Comparison of ENCODE assay signal across 8 cellular contexts in genomic region chr19:58386166-58386575, GRCh38. TPM values are rescaled to one million over a fixed set of nuclear protein-coding genes. Genes with fewer than 3 reads are reported as not detected.
DNase-seq lines count a peak whose midpoint lies in the region; ATAC-seq lines count a peak whose summit lies in the region.

No MANE protein-coding gene starts in this region.

- H3K4me3 ChIP-seq in subcutaneous abdominal adipose tissue (ENCODE audit: low read depth in 1 of 5, low read length in 5 of 5), result peak overlapping the region; percentile 69 to 87 (median 77)

- ATAC-seq in GM19023 (IDR thresholded peaks at IDR 0.05; ENCODE audit: unreplicated experiment), result peak; percentile 10
- ATAC-seq in HG03103 (IDR thresholded peaks at IDR 0.05; ENCODE audit: low read depth, unreplicated experiment), result peak; percentile 3
- ATAC-seq in activated naive CD8-positive, alpha-beta T cell treated with anti-CD3 and anti-CD28 coated beads, Interleukin-2, amount 10 ng/mL, durations not matched to agents 7 days and 5 days (ENCODE audit: low read depth), result no peak

- peaks cover 6 to 22% (median 14%) of the 10 kb centered on the region in 5 donors for H3K36me3 ChIP-seq in subcutaneous abdominal adipose tissue (ENCODE audit: control insufficient read depth in 5 of 5, insufficient read depth in 5 of 5, low read length in 5 of 5)

- H3K27ac ChIP-seq in subcutaneous abdominal adipose tissue (ENCODE audit: low read depth, low read length), result peak overlapping the region; percentile 92

- H3K9me3 Mint-ChIP-seq in activated naive CD8-positive, alpha-beta T cell treated with anti-CD3 and anti-CD28 coated beads, Interleukin-2, amount 10 ng/mL, durations not matched to agents 7 days and 5 days, result no peaks in the 10 kb centered on the region
- no peaks in the 10 kb centered on the region for H3K9me3 Mint-ChIP-seq in immature natural killer cell

- peak overlapping the region; percentile 96 for H3K4me3 Mint-ChIP-seq in activated naive CD8-positive, alpha-beta T cell treated with anti-CD3 and anti-CD28 coated beads, Interleukin-2, amount 10 ng/mL, durations not matched to agents 7 days and 5 days
- peak overlapping the region; percentile 89 to 96 (median 94) for H3K4me3 Mint-ChIP-seq in immature natural killer cell

- DNase-seq in activated naive CD8-positive, alpha-beta T cell treated with anti-CD3 and anti-CD28 coated beads, Interleukin-2, amount 10 ng/mL, durations not matched to agents 7 days and 5 days, result no peak
- DNase-seq in immature natural killer cell (no peak), NCI-H510A treated with DMSO at 0.1 percent for 48 hours (lab: John Stamatoyannopoulos, UW) (no peak), retina (no peak), GOT3 (lab: John Stamatoyannopoulos, UW) (no peak)

- H3K9ac ChIP-seq in subcutaneous abdominal adipose tissue (ENCODE audit: low read length in 5 of 5), result peak overlapping the region; percentile 63 to 90 (median 78)

- H3K9me3 ChIP-seq in subcutaneous abdominal adipose tissue (ENCODE audit: control insufficient read depth in 5 of 5, low read length in 5 of 5), result no peaks in the 10 kb centered on the region

- H3K4me1 ChIP-seq in subcutaneous abdominal adipose tissue (ENCODE audit: control insufficient read depth in 5 of 5, insufficient read depth in 5 of 5, low read length in 5 of 5), result peaks cover 9 to 46% (median 36%) of the 10 kb centered on the region in 5 donors

- H3K36me3 Mint-ChIP-seq in activated naive CD8-positive, alpha-beta T cell treated with anti-CD3 and anti-CD28 coated beads, Interleukin-2, amount 10 ng/mL, durations not matched to agents 7 days and 5 days, result peaks cover 15% of the 10 kb centered on the region
- H3K36me3 Mint-ChIP-seq in immature natural killer cell, result peaks cover 11 to 12% (median 12%) of the 10 kb centered on the region in 3 donors

- no peaks in the 10 kb centered on the region for H3K27me3 ChIP-seq in subcutaneous abdominal adipose tissue (ENCODE audit: control insufficient read depth in 5 of 5, insufficient read depth in 4 of 5, low read length in 5 of 5)

- H3K27me3 Mint-ChIP-seq in activated naive CD8-positive, alpha-beta T cell treated with anti-CD3 and anti-CD28 coated beads, Interleukin-2, amount 10 ng/mL, durations not matched to agents 7 days and 5 days, result no peaks in the 10 kb centered on the region
- peaks cover 14 to 17% (median 14%) of the 10 kb centered on the region in 3 donors for H3K27me3 Mint-ChIP-seq in immature natural killer cell (ENCODE audit: low read depth in 3 of 3)

- H3K4me1 Mint-ChIP-seq in activated naive CD8-positive, alpha-beta T cell treated with anti-CD3 and anti-CD28 coated beads, Interleukin-2, amount 10 ng/mL, durations not matched to agents 7 days and 5 days, result peaks cover 32% of the 10 kb centered on the region
- peaks cover 43 to 47% of the 10 kb centered on the region in 2 donors for H3K4me1 Mint-ChIP-seq in immature natural killer cell

- POLR2A ChIA-PET in activated naive CD8-positive, alpha-beta T cell treated with anti-CD3 and anti-CD28 coated beads, Interleukin-2, amount 10 ng/mL, durations not matched to agents 7 days and 5 days (lab: Charles Lee), result interaction anchor here (0.6 to 3.0 kb wide), 6 partner anchors 23 to 134 kb away, joined by 3 to 20 read pairs (median 4); partner anchors contain the start of gene ZNF497

- H3K27ac Mint-ChIP-seq in activated naive CD8-positive, alpha-beta T cell treated with anti-CD3 and anti-CD28 coated beads, Interleukin-2, amount 10 ng/mL, durations not matched to agents 7 days and 5 days, result peak overlapping the region; percentile 96
- peak overlapping the region; percentile 96 to 99 (median 96) for H3K27ac Mint-ChIP-seq in immature natural killer cell

RNA-seq across cellular contexts. Expression of gene RPS5, which starts 0.9 kb away (rescaled TPM):
- 1,000 to 10,000 TPM; 1,038 to 1,039 TPM for total RNA-seq in activated naive CD8-positive, alpha-beta T cell treated with anti-CD3 and anti-CD28 coated beads, Interleukin-2, amount 10 ng/mL, durations not matched to agents 7 days and 5 days
- polyA plus RNA-seq in immature natural killer cell, result 1,000 to 10,000 TPM in 1 of 3 donors, 100 to 1,000 TPM in 2; 558 to 1,355 (median 731) TPM

RNA-seq across cellular contexts. Expression of gene ZNF837, which starts 5.3 kb away (rescaled TPM):
- total RNA-seq in activated naive CD8-positive, alpha-beta T cell treated with anti-CD3 and anti-CD28 coated beads, Interleukin-2, amount 10 ng/mL, durations not matched to agents 7 days and 5 days, result 1 to 10 TPM; 2.9 to 3.5 TPM
- 1 to 10 TPM; 1.2 to 3.6 (median 1.4) TPM for polyA plus RNA-seq in immature natural killer cell

RNA-seq across cellular contexts. Expression of gene RNF225, which starts 9.3 kb away (rescaled TPM):
- total RNA-seq in activated naive CD8-positive, alpha-beta T cell treated with anti-CD3 and anti-CD28 coated beads, Interleukin-2, amount 10 ng/mL, durations not matched to agents 7 days and 5 days, result under 1 TPM; 0.83 to 0.94 TPM
- not detected for polyA plus RNA-seq in immature natural killer cell

RNA-seq across cellular contexts. Expression of gene ZNF584, which starts 22.3 kb away (rescaled TPM):
- 10 to 100 TPM in 1 of 2 experiments, 1 to 10 TPM in 1; 8.6 to 10.6 TPM for total RNA-seq in activated naive CD8-positive, alpha-beta T cell treated with anti-CD3 and anti-CD28 coated beads, Interleukin-2, amount 10 ng/mL, durations not matched to agents 7 days and 5 days
- polyA plus RNA-seq in immature natural killer cell, result 10 to 100 TPM in 1 of 3 donors, 1 to 10 TPM in 2; 3.4 to 12.2 (median 4.4) TPM

RNA-seq across cellular contexts. Expression of gene ZNF497, which starts 23.6 kb away (rescaled TPM):
- 1 to 10 TPM; 1.7 to 2.1 TPM for total RNA-seq in activated naive CD8-positive, alpha-beta T cell treated with anti-CD3 and anti-CD28 coated beads, Interleukin-2, amount 10 ng/mL, durations not matched to agents 7 days and 5 days
- polyA plus RNA-seq in immature natural killer cell, result under 1 TPM; 0.40 to 0.91 (median 0.62) TPM
